20 cellular contexts compared by ENCODE assay signal in genomic region chr7:130965515-130965914, GRCh38.
"Had no signal": no experiment of that assay in that cellular context is flagged by ENCODE, and none has a peak within 500 bp of the region (broad histone marks: within the 10 kb centered on the region; RNA-seq: fewer than 3 reads in every experiment).

No MANE protein-coding gene starts in this region.

- H3K27me3 ChIP-seq: breast epithelium had no signal

- H3K4me3 ChIP-seq: breast epithelium, SK-N-MC had no signal

- ATAC-seq: activated CD4-positive, alpha-beta T cell treated with anti-CD3 and anti-CD28 coated beads for 36 hours; Right ventricle myocardium inferior; T-cell had no signal

- H3K36me3 ChIP-seq: breast epithelium had no signal

- H3K9me3 ChIP-seq: breast epithelium had no signal

- H3K27me3 Mint-ChIP-seq: activated CD4-positive, alpha-beta T cell treated with anti-CD3 and anti-CD28 coated beads for 36 hours; activated naive CD8-positive, alpha-beta T cell treated with anti-CD3 and anti-CD28 coated beads, Interleukin-2, amount 10 ng/mL, durations not matched to agents 7 days and 5 days; T-cell had no signal

- H3K9me3 Mint-ChIP-seq: activated naive CD8-positive, alpha-beta T cell treated with anti-CD3 and anti-CD28 coated beads, Interleukin-2, amount 10 ng/mL, durations not matched to agents 7 days and 5 days; T-cell had no signal

- H3K4me3 Mint-ChIP-seq: activated naive CD8-positive, alpha-beta T cell treated with anti-CD3 and anti-CD28 coated beads, Interleukin-2, amount 10 ng/mL, durations not matched to agents 7 days and 5 days; T-cell had no signal

- H3K27ac ChIP-seq: breast epithelium, SK-N-MC, VCaP had no signal

- H3K27ac Mint-ChIP-seq: activated naive CD8-positive, alpha-beta T cell treated with anti-CD3 and anti-CD28 coated beads, Interleukin-2, amount 10 ng/mL, durations not matched to agents 7 days and 5 days had no signal

- DNase-seq: activated CD4-positive, alpha-beta T cell treated with anti-CD3 and anti-CD28 coated beads for 36 hours; activated effector memory CD4-positive, alpha-beta T cell treated with Interleukin-2 at 50 U/mL for 16 hours; activated naive CD4-positive, alpha-beta T cell; activated naive CD8-positive, alpha-beta T cell treated with anti-CD3 and anti-CD28 coated beads, Interleukin-2, amount 10 ng/mL, durations not matched to agents 7 days and 5 days; activated T-cell treated with anti-CD3 and anti-CD28 coated beads for 4 hours; aorta; caudate nucleus; KG1; NCI-H1092; NCI-H1417; NCI-H2029; NCI-H345; NCI-H510A; NCI-H526 treated with DMSO at 0.1 percent for 48 hours; NCI-H82; T-cell had no signal
